19 cellular contexts compared by ENCODE assay signal in the genomic region with DNA sequence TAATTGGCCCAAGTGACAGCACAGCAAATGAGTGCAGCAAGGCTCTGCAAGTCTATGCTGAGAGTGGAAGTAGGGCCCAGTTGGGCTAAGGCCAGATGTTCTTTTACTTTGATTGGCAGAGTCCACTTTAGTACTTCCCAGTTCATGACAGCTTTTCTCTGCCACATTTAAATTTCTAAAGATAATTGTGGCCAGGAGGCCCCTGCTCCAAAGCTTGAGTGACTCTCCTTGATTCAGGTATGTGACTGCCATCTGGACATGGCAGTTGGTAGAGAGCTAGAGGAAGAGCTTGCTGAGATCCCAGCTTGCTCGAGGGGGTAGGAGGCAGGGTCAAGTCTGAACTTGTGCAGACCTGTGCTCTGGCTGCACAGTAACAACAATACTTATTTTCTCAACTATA.
DNase-seq lines count a peak whose midpoint lies in the region; ATAC-seq and TF ChIP-seq lines count a peak whose summit lies in the region.
"Had no signal": no experiment of that assay in that cellular context is flagged by ENCODE, and none has a peak within 500 bp of the region (broad histone marks: within the 10 kb centered on the region; RNA-seq: fewer than 3 reads in every experiment).

No MANE protein-coding gene starts in this region.

- peak; percentile 6 for DNase-seq in DMS53 (lab: John Stamatoyannopoulos, UW)
- no peak for DNase-seq in DMS53 treated with DMSO at 0.1 percent for 48 hours (lab: John Stamatoyannopoulos, UW; ENCODE audit: unreplicated experiment)
- peak; percentile 47 for DNase-seq in NCI-H345 treated with DMSO at 0.1 percent for 48 hours (lab: John Stamatoyannopoulos, UW; ENCODE audit: unreplicated experiment)
- DNase-seq in WTC11 (ENCODE audit: low spot score) = no peak
- peak; percentile 9 for DNase-seq in pons (ENCODE audit: low spot score)
- DNase-seq in colonic mucosa = no peak
- no peak for DNase-seq in NOMO-1 treated with dmso at 0.1 percent for 144 hours (lab: John Stamatoyannopoulos, UW; ENCODE audit: unreplicated experiment)
- DNase-seq: activated gamma-delta T cell, anterior cingulate cortex, erythroblast, mesenchymal stem cell, NCI-H226, right cardiac atrium, T-helper 1 cell had no signal

- POLR2A ChIA-PET in WTC11 (lab: Charles Lee) = no interaction called here

- CTCF ChIA-PET in WTC11 (lab: Charles Lee) = interaction anchor here (1.1 to 1.4 kb wide), 2 partner anchors 14 to 90 kb away, joined by 3 to 4 read pairs; no protein-coding TSS in a partner anchor

- H3K27ac Mint-ChIP-seq in WTC11 = peak overlapping the region; percentile 83
- H3K27ac Mint-ChIP-seq: dendritic cell treated with granulocyte-macrophage colony-stimulating factor and Interleukin-4, amounts not matched to agents 40 ng/mL and 50 ng/mL, for 4 days; nephron had no signal

- no peak overlapping the region for H3K27ac ChIP-seq in colonic mucosa
- H3K27ac ChIP-seq: 22Rv1 had no signal

- no peak overlapping the region for H3K9ac ChIP-seq in colonic mucosa (ENCODE audit: low read depth in 2 of 2, low read length in 2 of 2)

- H3K4me1 ChIP-seq in colonic mucosa = no peaks in the 10 kb centered on the region

- H3K4me1 Mint-ChIP-seq in WTC11 = peaks cover 15% of the 10 kb centered on the region

- no peaks in the 10 kb centered on the region for H3K9me3 ChIP-seq in colonic mucosa

- no peaks in the 10 kb centered on the region for H3K36me3 ChIP-seq in colonic mucosa

- no peaks in the 10 kb centered on the region for H3K9me3 Mint-ChIP-seq in WTC11
- H3K9me3 Mint-ChIP-seq: dendritic cell treated with granulocyte-macrophage colony-stimulating factor and Interleukin-4, amounts not matched to agents 40 ng/mL and 50 ng/mL, for 4 days had no signal

- H3K4me3 Mint-ChIP-seq in WTC11 = no peak overlapping the region; the same call in 1 of the 2 replicates
- H3K4me3 Mint-ChIP-seq: dendritic cell treated with granulocyte-macrophage colony-stimulating factor and Interleukin-4, amounts not matched to agents 40 ng/mL and 50 ng/mL, for 4 days; nephron had no signal

- ATAC-seq in WTC11 (no peak), HG03378 (IDR thresholded peaks at IDR 0.05; ENCODE audit: unreplicated experiment) (no peak)
- ATAC-seq: activated CD4-positive, CD25-positive, alpha-beta regulatory T cell treated with anti-CD3 and anti-CD28 coated beads, Interleukin-2, amount 50 U/mL, for 24 hours had no signal

- no peaks in the 10 kb centered on the region for H3K27me3 ChIP-seq in colonic mucosa

- H3K27me3 Mint-ChIP-seq in WTC11 (ENCODE audit: low read depth) = no peaks in the 10 kb centered on the region

- TF ChIP-seq CTCF in WTC11 (IDR thresholded peaks at IDR 0.05) (no peak), colonic mucosa (IDR thresholded peaks at IDR 0.05) (no peak)

- H3K36me3 Mint-ChIP-seq in WTC11 = no peaks in the 10 kb centered on the region

- H3K4me3 ChIP-seq in colonic mucosa = no peak overlapping the region

- intact Hi-C loops in colonic mucosa (cut with DNase I) = no loop called here

TF ChIP-seq in WTC11, 78 proteins besides CTCF, POLR2A, EP300 and RAD21:
- TF ChIP-seq ATF1 (CRISPR knock-in tag; IDR thresholded peaks at IDR 0.05) (no peak), MLX (CRISPR knock-in tag; IDR thresholded peaks at IDR 0.05) (no peak), NFYB (CRISPR knock-in tag; conservative IDR thresholded peaks at IDR 0.05; ENCODE audit: low read depth) (no peak), TEAD1 (CRISPR knock-in tag; IDR thresholded peaks at IDR 0.05) (no peak)

Comparison
In these comparisons a context has a peak if more than half of its experiments do, and no peak if none do; other contexts are left out.
1. DNase-seq: peak in DMS53 (single experiment), NCI-H345 treated with DMSO at 0.1 percent for 48 hours (single experiment) and pons (single experiment); none in DMS53 treated with DMSO at 0.1 percent for 48 hours (single experiment), WTC11 (single experiment), colonic mucosa (single experiment) and NOMO-1 treated with dmso at 0.1 percent for 144 hours (single experiment).